8 cellular contexts compared by ENCODE assay signal in genomic region chr12:122965851-122966742, GRCh38. TPM values are rescaled to one million over a fixed set of nuclear protein-coding genes. Genes with fewer than 3 reads are reported as not detected.
DNase-seq lines count a peak whose midpoint lies in the region; ATAC-seq lines count a peak whose summit lies in the region.

TSS of gene ABCB9 (minus strand) at chr12:122966463. CDS start at chr12:122960235, 6,228 bp downstream.

- H3K4me3 ChIP-seq in aorta (ENCODE audit: low read length in 2 of 2), result peak within 1 kb of the TSS; percentile 37 to 63

- DNase-seq in ELF-1 (ENCODE audit: low read depth, low spot score) (peak; percentile 80), NCI-H187 (lab: John Stamatoyannopoulos, UW) (peak; percentile 94 to 97), T1000 (lab: John Stamatoyannopoulos, UW) (peak; percentile 100), astrocyte of the hippocampus (ENCODE audit: low read depth, low spot score) (peak; percentile 95), hippocampal formation (lab: John Stamatoyannopoulos, UW) (peak; percentile 76 to 90), renal cortical epithelial cell (ENCODE audit: low read depth) (peak; percentile 73), aorta (peak; percentile 95 to 99)

- H3K27ac ChIP-seq in aorta (ENCODE audit: low read depth in 1 of 2, low read length in 2 of 2), result no peak within 1 kb of the TSS

- WGBS in aorta, 2 donors, result 2 to 3% methylated on average over 51 to 55 of the region's 55 CpGs

- H3K36me3 ChIP-seq in aorta (ENCODE audit: control insufficient read depth in 1 of 2, insufficient read depth in 2 of 2, low read length in 1 of 2), result no peaks in the 10 kb centered on the region

- intact Hi-C loops in aorta (cut with DNase I), result no loop called here

- ATAC-seq in HG02588 (IDR thresholded peaks at IDR 0.05; ENCODE audit: unreplicated experiment) (peak; percentile 73), aorta (ENCODE audit: low FRiP score) (peak; percentile 93)

- H3K4me1 ChIP-seq in aorta (ENCODE audit: control insufficient read depth in 1 of 2, insufficient read depth in 2 of 2, low read length in 2 of 2), result no peaks in the 10 kb centered on the region

- H3K27me3 ChIP-seq in aorta (ENCODE audit: control insufficient read depth in 1 of 2, insufficient read depth in 2 of 2, low read length in 1 of 2), result no peaks in the 10 kb centered on the region

- H3K9me3 ChIP-seq in aorta (ENCODE audit: control insufficient read depth, low read length), result no peaks in the 10 kb centered on the region

RNA-seq across cellular contexts. Expression of gene ABCB9, which starts in this region (rescaled TPM):
- total RNA-seq in renal cortical epithelial cell (3.0 and 6.5 TPM in 2 replicates), aorta (10 to 100 TPM in 1 of 2 donors, 1 to 10 TPM in 1; 5.9 to 13.0 TPM)
- polyA plus RNA-seq in aorta, result 1 to 10 TPM; 1.1 to 6.6 TPM
